Comparison of ENCODE assay signal across 8 cellular contexts in the genomic region with DNA sequence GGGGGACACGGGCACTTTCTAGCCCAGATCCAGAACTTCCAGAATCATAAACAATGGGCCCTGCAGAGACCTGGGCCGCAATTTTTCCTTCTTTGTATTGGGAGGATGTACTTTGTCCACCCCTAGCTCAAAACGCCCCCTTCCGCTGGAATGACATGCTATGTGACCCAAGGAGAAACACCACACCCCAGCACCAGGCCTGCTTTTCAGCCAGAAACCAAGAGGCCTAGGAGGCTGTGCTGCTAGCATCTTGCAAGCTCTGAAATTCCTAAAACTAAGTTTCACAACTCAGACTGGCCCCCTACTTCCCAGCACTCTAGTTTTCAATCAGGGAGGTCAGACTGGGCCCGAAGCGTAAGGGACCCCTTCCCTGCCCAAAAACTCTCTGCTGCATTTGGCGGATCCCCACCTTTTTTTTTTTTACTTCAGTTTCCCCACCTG. TPM values are rescaled to one million over a fixed set of nuclear protein-coding genes. Genes with fewer than 3 reads are reported as not detected.
DNase-seq lines count a peak whose midpoint lies in the region; ATAC-seq, FAIRE-seq and TF ChIP-seq lines count a peak whose summit lies in the region.

No MANE protein-coding gene starts in this region.

- H3K36me3 ChIP-seq in CD8-positive, alpha-beta memory T cell (ENCODE audit: insufficient read depth, low read length): no peaks in the 10 kb centered on the region
- no peaks in the 10 kb centered on the region; the same call in 1 of the 2 replicates for H3K36me3 ChIP-seq in GM23338 (ENCODE audit: insufficient read depth)
- peaks cover 19% of the 10 kb centered on the region; the same call in 1 of the 2 replicates for H3K36me3 ChIP-seq in OCI-LY1 (ENCODE audit: insufficient read depth, low read length)
- no peaks in the 10 kb centered on the region for H3K36me3 ChIP-seq in kidney (ENCODE audit: control insufficient read depth in 1 of 2, insufficient read depth in 2 of 2, low read length in 2 of 2)

- CTCF ChIA-PET in CD8-positive, alpha-beta memory T cell (lab: Charles Lee): interaction anchor here (0.6 to 13.4 kb wide), 14 partner anchors 12 to 192 kb away, joined by 3 to 299 read pairs (median 4); partner anchors contain the start of genes IQCN and JUND

- H4K20me1 ChIP-seq in GM23338 (replicated peaks; ENCODE audit: insufficient read depth) (peaks cover 17% of the 10 kb centered on the region), OCI-LY1 (ENCODE audit: insufficient read depth, low read length) (no peaks in the 10 kb centered on the region)

- H3K9me2 ChIP-seq in GM23338 (ENCODE audit: insufficient read depth): no peaks in the 10 kb centered on the region
- no peaks in the 10 kb centered on the region for H3K9me2 ChIP-seq in OCI-LY1 (ENCODE audit: low read depth, low read length)

- peak overlapping the region; percentile 78 to 91 (median 83) for H3K4me3 Mint-ChIP-seq in CD8-positive, alpha-beta memory T cell
- peak overlapping the region; percentile 92 for H3K4me3 Mint-ChIP-seq in GM23338
- H3K4me3 Mint-ChIP-seq in brain: peak overlapping the region; percentile 90 to 95 (median 92)

- intact Hi-C loops in kidney (cut with DNase I): no loop called here

- peak; percentile 48 for ATAC-seq in GM23338
- ATAC-seq in GM18498 (IDR thresholded peaks at IDR 0.05; ENCODE audit: unreplicated experiment): no peak

- H3K4me2 ChIP-seq in GM23338 (peak overlapping the region; percentile 92), OCI-LY1 (ENCODE audit: low read length) (peak overlapping the region; percentile 98)

- H3K27me3 Mint-ChIP-seq in CD8-positive, alpha-beta memory T cell: no peaks in the 10 kb centered on the region
- H3K27me3 Mint-ChIP-seq in GM23338 (ENCODE audit: insufficient read depth, low read depth, poor library complexity) (peaks cover 20% of the 10 kb centered on the region), brain (peaks cover 7% of the 10 kb centered on the region)

- peaks cover 60% of the 10 kb centered on the region for H3K4me1 ChIP-seq in CD8-positive, alpha-beta memory T cell (ENCODE audit: insufficient read depth, low read length)
- H3K4me1 ChIP-seq in GM23338 (ENCODE audit: insufficient read depth): peaks cover 14% of the 10 kb centered on the region
- peaks cover 37% of the 10 kb centered on the region for H3K4me1 ChIP-seq in OCI-LY1 (ENCODE audit: insufficient read depth, low read length, severe bottlenecking)
- H3K4me1 ChIP-seq in kidney (ENCODE audit: control insufficient read depth in 1 of 2, insufficient read depth in 1 of 2, low read depth in 1 of 2, low read length in 2 of 2): peaks cover 36 to 45% of the 10 kb centered on the region in 2 donors

- H3K27me3 ChIP-seq in CD8-positive, alpha-beta memory T cell (ENCODE audit: insufficient read depth, low read length, poor library complexity, severe bottlenecking): no peaks in the 10 kb centered on the region
- no peaks in the 10 kb centered on the region for H3K27me3 ChIP-seq in GM23338 (ENCODE audit: insufficient read depth)
- H3K27me3 ChIP-seq in OCI-LY1 (ENCODE audit: insufficient read depth, low read length): no peaks in the 10 kb centered on the region

- H3K36me3 Mint-ChIP-seq in CD8-positive, alpha-beta memory T cell: no peaks in the 10 kb centered on the region
- peaks cover 33% of the 10 kb centered on the region for H3K36me3 Mint-ChIP-seq in GM23338 (ENCODE audit: low read depth)
- H3K36me3 Mint-ChIP-seq in brain: no peaks in the 10 kb centered on the region

- FAIRE-seq in kidney (lab: Jason Lieb, UNC): no peak

- no peaks in the 10 kb centered on the region for H3K9me3 Mint-ChIP-seq in CD8-positive, alpha-beta memory T cell
- no peaks in the 10 kb centered on the region for H3K9me3 Mint-ChIP-seq in GM23338
- no peaks in the 10 kb centered on the region for H3K9me3 Mint-ChIP-seq in brain

- H3K27ac Mint-ChIP-seq in CD8-positive, alpha-beta memory T cell: peak overlapping the region; percentile 85 to 98 (median 95)
- H3K27ac Mint-ChIP-seq in GM23338 (peak overlapping the region; percentile 92), brain (peak overlapping the region; percentile 81 to 99 (median 95))

- peak overlapping the region; percentile 91 for H3K27ac ChIP-seq in CD8-positive, alpha-beta memory T cell (ENCODE audit: low read depth, low read length)
- peak overlapping the region; percentile 91 for H3K27ac ChIP-seq in GM23338 (ENCODE audit: low read depth)
- peak overlapping the region; percentile 67 for H3K27ac ChIP-seq in OCI-LY1 (ENCODE audit: low read depth, low read length, poor library complexity, severe bottlenecking)
- peak overlapping the region; percentile 91 to 92 for H3K27ac ChIP-seq in kidney (ENCODE audit: low read depth in 2 of 2, low read length in 2 of 2)

- peaks cover 50 to 64% (median 59%) of the 10 kb centered on the region in 3 donors for H3K4me1 Mint-ChIP-seq in CD8-positive, alpha-beta memory T cell
- peaks cover 32% of the 10 kb centered on the region for H3K4me1 Mint-ChIP-seq in GM23338
- peaks cover 39% of the 10 kb centered on the region for H3K4me1 Mint-ChIP-seq in brain

- H3K9ac ChIP-seq in OCI-LY1 (ENCODE audit: low read length) (peak overlapping the region; percentile 88), kidney (ENCODE audit: low read length in 2 of 2) (peak overlapping the region in 1 of 2 donors; percentile 94)

- peaks cover 38% of the 10 kb centered on the region; the same call in 1 of the 2 replicates for H3F3A ChIP-seq in GM23338 (replicated peaks; ENCODE audit: low read depth)
- 0 out of 2 replicates have a peak, but pooled peaks cover 5% of the 10 kb centered on the region for H3F3A ChIP-seq in OCI-LY1 (ENCODE audit: insufficient read depth, low read length)

- TF ChIP-seq CTCF in GM23338 (conservative IDR thresholded peaks at IDR 0.05; ENCODE audit: low read depth in 2 of 2) (peak; percentile 31 to 59), OCI-LY1 (IDR thresholded peaks at IDR 0.05; ENCODE audit: low read length) (peak; percentile 47), brain (conservative IDR thresholded peaks at IDR 0.05) (peak; percentile 26 to 28), kidney (IDR thresholded peaks at IDR 0.05; ENCODE audit: borderline replicate concordance, extremely low read depth, insufficient read depth) (no peak)

- no peaks in the 10 kb centered on the region for H3K9me3 ChIP-seq in CD8-positive, alpha-beta memory T cell (ENCODE audit: low read length)
- H3K9me3 ChIP-seq in OCI-LY1 (ENCODE audit: low read length) (no peaks in the 10 kb centered on the region), kidney (ENCODE audit: control insufficient read depth in 1 of 2, low read length in 2 of 2) (no peaks in the 10 kb centered on the region)

- H3K79me2 ChIP-seq in GM23338 (replicated peaks; ENCODE audit: insufficient read depth): peaks cover 52% of the 10 kb centered on the region
- H3K79me2 ChIP-seq in OCI-LY1 (ENCODE audit: insufficient read depth, low read length): peaks cover 13% of the 10 kb centered on the region

- DNase-seq in CD8-positive, alpha-beta memory T cell: peak in 1 of 5 donors; percentile 27
- DNase-seq in GM23338 (ENCODE audit: low spot score) (peak; percentile 81), kidney (no peak), OCI-M2 (lab: John Stamatoyannopoulos, UW; ENCODE audit: unreplicated experiment) (no peak)
- DNase-seq in stimulated activated CD8-positive, alpha-beta memory T cell treated with anti-CD3 and anti-CD28 coated beads, Interleukin-4, amount 100 ng/mL, for 24 hours (ENCODE audit: low read depth): peak; percentile 29

- H3K4me3 ChIP-seq in CD8-positive, alpha-beta memory T cell (ENCODE audit: low read length): peak overlapping the region; percentile 88
- H3K4me3 ChIP-seq in GM23338 (peak overlapping the region; percentile 76), OCI-LY1 (ENCODE audit: low read depth, low read length, poor library complexity, severe bottlenecking) (peak overlapping the region; percentile 90), kidney (ENCODE audit: low read length in 2 of 2) (peak overlapping the region; percentile 71 to 79)

- POLR2A ChIA-PET in CD8-positive, alpha-beta memory T cell (lab: Charles Lee): interaction anchor here (0.7 to 3.7 kb wide), 7 partner anchors 9 to 89 kb away, joined by 3 to 240 read pairs (median 6); partner anchors contain the start of gene JUND

- no peak overlapping the region for H2AFZ ChIP-seq in GM23338
- no peak overlapping the region for H2AFZ ChIP-seq in OCI-LY1 (ENCODE audit: low read length)

RNA-seq across cellular contexts. Expression of gene LSM4, which starts 0.5 kb away (rescaled TPM):
- total RNA-seq in CD8-positive, alpha-beta memory T cell: 100 to 1,000 TPM; 351 to 373 TPM
- 154 TPM for polyA plus RNA-seq in CD8-positive, alpha-beta memory T cell
- total RNA-seq in GM23338 (2014; rRNA removed; shearing (Covaris generic)): 511 and 591 TPM in 2 replicates
- polyA plus RNA-seq in GM23338 (2016; fragmentation: Nextera tagmentation; extraction: Ambion mirVana) (637 and 641 TPM in 2 replicates), brain (ENCODE audit: insufficient read depth, low read depth, low replicate concordance) (231 TPM), kidney (ENCODE audit: insufficient read depth, low read depth, low replicate concordance) (245 TPM)
- 87.7 TPM for total RNA-seq in kidney

RNA-seq across cellular contexts. Expression of gene PGPEP1, which starts 18.1 kb away (rescaled TPM):
- 10 to 100 TPM; 27.3 to 27.7 TPM for total RNA-seq in CD8-positive, alpha-beta memory T cell
- polyA plus RNA-seq in CD8-positive, alpha-beta memory T cell: 12.2 TPM
- 18.9 and 27.6 TPM in 2 replicates for total RNA-seq in GM23338 (2014; rRNA removed; shearing (Covaris generic))
- polyA plus RNA-seq in GM23338 (2016; fragmentation: Nextera tagmentation; extraction: Ambion mirVana) (15.5 and 19.4 TPM in 2 replicates), brain (ENCODE audit: insufficient read depth, low read depth, low replicate concordance) (30.4 TPM), kidney (ENCODE audit: insufficient read depth, low read depth, low replicate concordance) (76.1 TPM)
- total RNA-seq in kidney: 54.5 TPM

RNA-seq across cellular contexts. Expression of gene JUND, which starts 40.9 kb away (rescaled TPM):
- total RNA-seq in CD8-positive, alpha-beta memory T cell: 100 to 1,000 TPM; 300 to 327 TPM
- 174 TPM for polyA plus RNA-seq in CD8-positive, alpha-beta memory T cell
- 154 and 181 TPM in 2 replicates for total RNA-seq in GM23338 (2014; rRNA removed; shearing (Covaris generic))
- polyA plus RNA-seq in GM23338 (2016; fragmentation: Nextera tagmentation; extraction: Ambion mirVana) (40.0 and 52.5 TPM in 2 replicates), brain (ENCODE audit: insufficient read depth, low read depth, low replicate concordance) (159 TPM), kidney (ENCODE audit: insufficient read depth, low read depth, low replicate concordance) (117 TPM)
- 181 TPM for total RNA-seq in kidney

RNA-seq across cellular contexts. Expression of gene IQCN, which starts 48.1 kb away (rescaled TPM):
- 1 to 10 TPM; 1.3 TPM for total RNA-seq in CD8-positive, alpha-beta memory T cell
- polyA plus RNA-seq in CD8-positive, alpha-beta memory T cell: 0.31 TPM
- 0.35 and 0.89 TPM in 2 replicates for total RNA-seq in GM23338 (2014; rRNA removed; shearing (Covaris generic))
- polyA plus RNA-seq in GM23338 (2016; fragmentation: Nextera tagmentation; extraction: Ambion mirVana): 0.10 TPM in 1 of 2 replicates, not detected in the other
- 7.6 TPM for polyA plus RNA-seq in brain (ENCODE audit: insufficient read depth, low read depth, low replicate concordance)
- total RNA-seq in kidney: 6.3 TPM
- 0.82 TPM for polyA plus RNA-seq in kidney (ENCODE audit: insufficient read depth, low read depth, low replicate concordance)

Comparison
In these comparisons a context has a peak if more than half of its experiments do, and no peak if none do; other contexts are left out.
1. DNase-seq: peak in GM23338 (single experiment) and stimulated activated CD8-positive, alpha-beta memory T cell treated with anti-CD3 and anti-CD28 coated beads, Interleukin-4, amount 100 ng/mL, for 24 hours (single experiment); none in kidney (single experiment) and OCI-M2 (single experiment).
2. Peak in every context shown above with its lines, with median percentiles within 50 percentile points of each other: H3K27ac ChIP-seq, H3K4me3 ChIP-seq, H3K27ac Mint-ChIP-seq and H3K4me3 Mint-ChIP-seq.